In the genomic region with DNA sequence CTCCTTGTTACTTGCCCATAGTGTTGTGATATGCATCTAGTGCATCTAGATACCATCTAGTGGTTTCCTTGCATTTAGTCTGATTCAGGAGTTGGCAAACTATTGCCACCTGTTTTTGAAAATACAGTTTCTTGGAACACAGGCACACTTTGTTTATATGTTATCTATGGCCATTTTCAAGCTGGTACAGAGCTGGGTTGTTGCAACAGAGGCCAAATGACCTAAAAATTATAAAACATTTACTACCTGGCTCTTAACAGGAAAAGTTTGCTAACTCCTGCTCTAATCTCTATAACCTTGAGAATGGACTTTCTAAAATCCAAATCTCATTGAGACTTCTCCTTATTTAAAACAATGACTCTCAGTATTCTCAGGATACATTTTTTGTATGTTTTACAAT, we compare ENCODE assay signal across 30 cellular contexts. TPM values are rescaled to one million over a fixed set of nuclear protein-coding genes. Genes with fewer than 3 reads are reported as not detected.
"Had no signal": no experiment of that assay in that cellular context is flagged by ENCODE, and none has a peak within 500 bp of the region (broad histone marks: within the 10 kb centered on the region; RNA-seq: fewer than 3 reads in every experiment).

No MANE protein-coding gene starts in this region.

- FAIRE-seq: endometrium, frontal cortex, islet of Langerhans, keratinocyte had no signal

- H3K4me3 ChIP-seq: colonic mucosa, esophagus squamous epithelium, gastroesophageal sphincter, heart right ventricle, left ventricle myocardium inferior, lower lobe of right lung, mucosa of descending colon had no signal

- H3K9me3 ChIP-seq: colonic mucosa, lower lobe of right lung had no signal

- DNase-seq: colonic mucosa; cortex of kidney; effector CD8-positive, alpha-beta T cell; effector memory CD8-positive, alpha-beta T cell; endodermal cell; erythroblast; esophagus squamous epithelium; foreskin fibroblast; heart right ventricle; hippocampal formation; left cardiac atrium; left ventricle myocardium inferior; lower lobe of right lung; mesenchymal stem cell; mucosa of descending colon; naive B cell had no signal

- H3K4me1 ChIP-seq: colonic mucosa, esophagus squamous epithelium, gastroesophageal sphincter, left ventricle myocardium inferior, lower lobe of right lung had no signal

- H3K27ac ChIP-seq: colonic mucosa, epithelial cell of prostate, esophagus squamous epithelium, gastroesophageal sphincter, heart right ventricle, left ventricle myocardium inferior, lower lobe of right lung had no signal

- H3K27me3 ChIP-seq: colonic mucosa, gastroesophageal sphincter, heart right ventricle had no signal

- ATAC-seq: effector memory CD8-positive, alpha-beta T cell; esophagus mucosa; gastroesophageal sphincter; heart right ventricle; left cardiac atrium; lower lobe of right lung; mucosa of descending colon had no signal

- H3K36me3 ChIP-seq: colonic mucosa, esophagus squamous epithelium, gastroesophageal sphincter, heart right ventricle, lower lobe of right lung had no signal

RNA-seq across cellular contexts. Expression of a gene that starts 29.0 kb away (rescaled TPM):
- total RNA-seq: colonic mucosa, dermis microvascular lymphatic vessel endothelial cell, endodermal cell, esophagus mucosa, esophagus squamous epithelium, frontal cortex, gastroesophageal sphincter, kidney epithelial cell, left cardiac atrium, left ventricle myocardium inferior, lower leg skin, lower lobe of right lung, lung microvascular endothelial cell, mesenteric fat pad, mesothelial cell of epicardium, mucosa of descending colon, myocyte had no signal
- polyA plus RNA-seq: heart right ventricle, keratinocyte had no signal

RNA-seq across cellular contexts. Expression of a gene that starts 52.1 kb away (rescaled TPM):
- total RNA-seq: colonic mucosa, dermis microvascular lymphatic vessel endothelial cell, endodermal cell, frontal cortex, heart right ventricle, kidney epithelial cell, left cardiac atrium, left ventricle myocardium inferior, lower lobe of right lung, lung microvascular endothelial cell, mesenteric fat pad, mesothelial cell of epicardium, mucosa of descending colon, myocyte had no signal
- polyA plus RNA-seq: heart right ventricle had no signal
